8 cellular contexts compared by ENCODE assay signal in the genomic region with DNA sequence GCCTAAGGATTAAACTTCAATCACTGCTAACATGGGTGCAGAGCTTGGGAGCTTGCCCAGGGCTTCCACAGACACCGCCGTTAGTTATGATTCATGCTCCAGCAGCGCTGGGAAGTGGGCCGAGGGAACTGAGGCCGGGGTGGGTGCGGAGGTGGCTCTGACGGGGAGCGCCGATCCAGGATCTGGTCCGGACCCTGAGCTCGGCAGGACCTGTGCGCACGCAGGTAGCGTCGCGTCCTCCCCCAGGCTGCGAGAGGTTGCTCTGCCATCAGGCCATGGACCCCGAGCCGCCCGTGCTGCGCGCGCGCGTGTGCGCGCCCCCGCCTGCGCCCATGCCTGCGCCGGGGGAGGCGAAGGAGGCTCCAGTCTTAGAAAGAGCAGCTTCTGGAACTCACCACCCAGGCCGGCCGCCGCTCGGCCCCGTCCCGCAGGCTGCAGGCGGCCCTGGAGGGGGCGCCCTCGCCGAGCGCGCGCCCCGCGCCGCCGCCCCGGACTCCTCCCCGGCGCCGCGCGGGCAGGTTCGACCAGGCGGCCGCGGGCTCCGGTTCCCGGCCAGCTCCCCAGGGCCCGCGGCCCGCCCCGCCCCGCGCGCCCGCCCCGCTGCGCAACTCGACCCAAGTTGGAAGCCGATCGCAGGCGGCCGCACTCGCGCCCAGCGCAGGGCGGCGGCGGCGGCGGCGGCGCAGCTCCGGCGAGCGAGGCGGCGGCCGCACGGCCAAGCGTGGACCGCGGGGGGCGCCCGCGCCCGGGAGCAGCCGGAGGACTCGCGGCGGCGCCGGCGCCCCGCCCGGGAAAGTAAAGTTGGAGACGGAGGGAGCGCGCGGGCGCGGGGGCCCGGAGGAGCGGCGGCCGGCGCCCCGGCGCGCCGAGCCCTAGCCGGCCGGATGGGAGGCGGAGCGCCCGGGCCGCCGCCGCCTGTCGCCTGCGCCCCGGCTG. TPM values are rescaled to one million over a fixed set of nuclear protein-coding genes. Genes with fewer than 3 reads are reported as not detected.
DNase-seq lines count a peak whose midpoint lies in the region; ATAC-seq and TF ChIP-seq lines count a peak whose summit lies in the region.

No MANE protein-coding gene starts in this region.

- H3K4me3 Mint-ChIP-seq in mesothelial cell of epicardium = peak overlapping the region; percentile 58

- WGBS in ectodermal cell, 2 experiments = 2% methylated on average over 135 of the region's 135 CpGs

- peaks cover 7% of the 10 kb centered on the region for H3K4me1 Mint-ChIP-seq in mesothelial cell of epicardium

- H3K27ac Mint-ChIP-seq in mesothelial cell of epicardium = no peak overlapping the region

- no peak overlapping the region for H3K27ac ChIP-seq in ectodermal cell (ENCODE audit: insufficient read depth, low read depth, low read length, poor library complexity, severe bottlenecking)

- peak overlapping the region; percentile 25 for H3K4me3 ChIP-seq in ectodermal cell (ENCODE audit: insufficient read depth, low read depth, low read length)

- H3K27me3 Mint-ChIP-seq in mesothelial cell of epicardium (ENCODE audit: low read depth) = peaks cover 64% of the 10 kb centered on the region

- TF ChIP-seq CTCF in GM10266 (IDR thresholded peaks at IDR 0.05; ENCODE audit: control insufficient read depth, insufficient read depth, low read depth, missing control alignments) (no peak), mesothelial cell of epicardium (IDR thresholded peaks at IDR 0.05; ENCODE audit: unreplicated experiment) (no peak)

- ATAC-seq in GM18502 (IDR thresholded peaks at IDR 0.05; ENCODE audit: poor library complexity, unreplicated experiment) (no peak), HG03095 (IDR thresholded peaks at IDR 0.05; ENCODE audit: unreplicated experiment) (no peak), HG03432 (IDR thresholded peaks at IDR 0.05; ENCODE audit: unreplicated experiment) (no peak), GM19452 (IDR thresholded peaks at IDR 0.05; ENCODE audit: unreplicated experiment) (no peak)

- DNase-seq in GM10266 (ENCODE audit: extremely low spot score) (peak; percentile 69), NCI-H460 (ENCODE audit: extremely low read depth, low read depth) (peak; percentile 40), mesothelial cell of epicardium (ENCODE audit: low spot score in 2 of 2, unreplicated experiment in 2 of 2) (peak; percentile 49 to 63)

- H3K9me3 ChIP-seq in ectodermal cell (ENCODE audit: control insufficient read depth, low read length) = no peaks in the 10 kb centered on the region

- no peaks in the 10 kb centered on the region for H3K9me3 Mint-ChIP-seq in mesothelial cell of epicardium

- H3K36me3 Mint-ChIP-seq in mesothelial cell of epicardium = no peaks in the 10 kb centered on the region

- H3K4me1 ChIP-seq in ectodermal cell (ENCODE audit: control insufficient read depth, insufficient read depth, low read length) = peaks cover 14% of the 10 kb centered on the region

- H3K36me3 ChIP-seq in ectodermal cell (ENCODE audit: control insufficient read depth, insufficient read depth, low read length) = no peaks in the 10 kb centered on the region

- peaks cover 43% of the 10 kb centered on the region for H3K27me3 ChIP-seq in ectodermal cell (ENCODE audit: control insufficient read depth, insufficient read depth, low read length, poor library complexity, severe bottlenecking)

RNA-seq across cellular contexts. Expression of a gene that starts 0.6 kb away (rescaled TPM):
- total RNA-seq in NCI-H460 (2014; rRNA removed; shearing (Covaris generic)) = 15.0 and 19.8 TPM in 2 replicates
- polyA plus RNA-seq in NCI-H460 (2014; cell fraction: nucleus; rRNA removed) = 20.2 and 29.2 TPM in 2 replicates
- polyA plus RNA-seq in ectodermal cell (2013, experiment 1 of 4) = 10.5 TPM
- 13.0 TPM for polyA plus RNA-seq in ectodermal cell (2013, experiment 2 of 4)
- polyA plus RNA-seq in ectodermal cell (2013, experiment 3 of 4) = 7.8 TPM
- polyA plus RNA-seq in ectodermal cell (2013, experiment 4 of 4) = 9.4 TPM
- 1.8 to 2.1 TPM (median 1.9 TPM) in 3 replicates for total RNA-seq in mesothelial cell of epicardium
